25 cellular contexts compared by ENCODE assay signal in genomic region chrX:84197550-84197949, GRCh38. TPM values are rescaled to one million over a fixed set of nuclear protein-coding genes. Genes with fewer than 3 reads are reported as not detected.
DNase-seq lines count a peak whose midpoint lies in the region; ATAC-seq, FAIRE-seq and TF ChIP-seq lines count a peak whose summit lies in the region.
"Had no signal": no experiment of that assay in that cellular context is flagged by ENCODE, and none has a peak within 500 bp of the region (broad histone marks: within the 10 kb centered on the region; RNA-seq: fewer than 3 reads in every experiment).

No MANE protein-coding gene starts in this region.

- ATAC-seq in A549 (no peak), IMR-90 (ENCODE audit: low read depth) (peak; percentile 48; the same call in 1 of the 2 replicates)
- ATAC-seq: GM12878 had no signal

- H3K36me3 ChIP-seq in IMR-90 (ENCODE audit: control insufficient read depth, insufficient read depth, low read length) (no peaks in the 10 kb centered on the region), adipocyte (ENCODE audit: control insufficient read depth, insufficient read depth, low read length, severe bottlenecking) (no peaks in the 10 kb centered on the region)
- H3K36me3 ChIP-seq: BE2C, BLaER1 had no signal

- FAIRE-seq in A549 (lab: Jason Lieb, UNC): peak; percentile 67
- FAIRE-seq: GM12878, GM12892, GM18507 had no signal

- no peak overlapping the region for H2BK5ac ChIP-seq in IMR-90 (ENCODE audit: low read depth, low read length, poor library complexity, severe bottlenecking)

- no peak overlapping the region for H3K14ac ChIP-seq in IMR-90 (replicated peaks; ENCODE audit: low read depth, low read length)

- DNase-seq in A549 (ENCODE audit: low read depth in 1 of 2, low spot score in 1 of 2) (no peak), IMR-90 (no peak), adipocyte (ENCODE audit: low read depth) (peak; percentile 15), glomerular visceral epithelial cell (ENCODE audit: extremely low spot score) (no peak), DMS153 (lab: John Stamatoyannopoulos, UW) (no peak), head of caudate nucleus (no peak)
- DNase-seq: ACHN; BE2C; C1 segment of cervical spinal cord; CD4-positive, alpha-beta memory T cell; CD4-positive, CD25-positive, alpha-beta regulatory T cell; CD8-positive, alpha-beta memory T cell; COR-L47; DMS 273 treated with DMSO at 0.1 percent for 48 hours; DMS79 treated with DMSO at 0.1 percent for 48 hours; EL; GDM1 had no signal

- H3K79me1 ChIP-seq in IMR-90 (ENCODE audit: low read depth in 1 of 2, low read length in 2 of 2): no peaks in the 10 kb centered on the region

- H3K27me3 ChIP-seq in IMR-90 (ENCODE audit: control insufficient read depth, insufficient read depth, low read length) (no peaks in the 10 kb centered on the region), adipocyte (replicated peaks; ENCODE audit: control insufficient read depth, insufficient read depth, low read length) (no peaks in the 10 kb centered on the region)
- H3K27me3 ChIP-seq: BE2C had no signal

- H2AK9ac ChIP-seq in IMR-90 (replicated peaks; ENCODE audit: low read depth, low read length, poor library complexity): no peak overlapping the region

- no peak overlapping the region for H2AK5ac ChIP-seq in IMR-90 (ENCODE audit: low read depth, low read length)

- no peak overlapping the region for H2BK20ac ChIP-seq in IMR-90 (ENCODE audit: low read depth, low read length)

- WGBS in A549 (ENCODE audit: missing lambda C conversion rate): 8% methylated on average over 1 of the region's 1 CpG
- no CpG with 5 or more reads among the region's 1 CpG for WGBS in IMR-90 (ENCODE audit: extremely low coverage in 2 of 2, insufficient read length in 1 of 2), 2 experiments

- in situ Hi-C loops in IMR-90 (cut with MboI; ENCODE audit: low sequenced_read_pairs): no loop called here

- H4K8ac ChIP-seq in IMR-90 (ENCODE audit: low read depth in 2 of 2, low read length in 2 of 2): no peak overlapping the region

- H2BK120ac ChIP-seq in IMR-90 (ENCODE audit: low read depth, low read length): no peak overlapping the region

- POLR2A ChIA-PET in A549 (lab: Yijun Ruan, JAX) (no interaction called here), IMR-90 (lab: Charles Lee; ENCODE audit: unreplicated experiment) (no interaction called here)

- no peaks in the 10 kb centered on the region for H3K9me1 ChIP-seq in IMR-90 (ENCODE audit: insufficient read depth, low read length)

- H2BK15ac ChIP-seq in IMR-90 (ENCODE audit: low read depth, low read length): no peak overlapping the region

- no peak overlapping the region for H3K56ac ChIP-seq in IMR-90 (ENCODE audit: extremely low read depth, insufficient read depth, low read length)

- H3K4me3 ChIP-seq in A549: no peak overlapping the region
- no peak overlapping the region for H3K4me3 ChIP-seq in IMR-90 (ENCODE audit: insufficient read depth, low read depth, low read length)
- H3K4me3 ChIP-seq in adipocyte (ENCODE audit: low read length): no peak overlapping the region
- H3K4me3 ChIP-seq: BLaER1, GM12878 had no signal

- H4K20me1 ChIP-seq in IMR-90 (ENCODE audit: insufficient read depth, low read length): no peaks in the 10 kb centered on the region
- H4K20me1 ChIP-seq: BLaER1 had no signal

- no peak overlapping the region for H3K18ac ChIP-seq in IMR-90 (ENCODE audit: low read depth, low read length)

- dilution Hi-C loops in IMR-90 (cut with HindIII; ENCODE audit: low sequenced_read_pairs, unreplicated experiment): no loop called here

- no peaks in the 10 kb centered on the region for H3K9me3 ChIP-seq in A549
- no peaks in the 10 kb centered on the region for H3K9me3 ChIP-seq in IMR-90 (ENCODE audit: control insufficient read depth, insufficient read depth, low read length)
- H3K9me3 ChIP-seq in adipocyte (ENCODE audit: control insufficient read depth, low read length): peaks cover 12% of the 10 kb centered on the region
- H3K9me3 ChIP-seq: BE2C had no signal

- TF ChIP-seq CTCF in A549 (IDR thresholded peaks at IDR 0.05) (no peak), IMR-90 (conservative IDR thresholded peaks at IDR 0.05; ENCODE audit: low read depth, low read length) (no peak)

- BruUV-seq in IMR-90 (replicated peaks; lab: Mats Ljungman, UMichigan): no TSS peak

- H3K27ac ChIP-seq in A549: no peak overlapping the region
- no peak overlapping the region for H3K27ac ChIP-seq in IMR-90 (ENCODE audit: insufficient read depth, low read length)
- H3K27ac ChIP-seq: 22Rv1, BLaER1 had no signal

- H2AFZ ChIP-seq in IMR-90 (replicated peaks; ENCODE audit: low read length, poor library complexity): no peak overlapping the region

- H3K4me1 ChIP-seq in A549 (no peaks in the 10 kb centered on the region), IMR-90 (ENCODE audit: control insufficient read depth, insufficient read depth, low read length) (no peaks in the 10 kb centered on the region), adipocyte (ENCODE audit: control insufficient read depth, insufficient read depth, low read length) (no peaks in the 10 kb centered on the region)
- H3K4me1 ChIP-seq: BE2C, BLaER1 had no signal

- TF ChIP-seq POLR2A in A549 (IDR thresholded peaks at IDR 0.05; ENCODE audit: low read length) (no peak), IMR-90 (IDR thresholded peaks at IDR 0.05; ENCODE audit: low read depth, low read length) (no peak)

- no peak for TF ChIP-seq RAD21 in A549 (conservative IDR thresholded peaks at IDR 0.05 in 1 of 2, IDR thresholded peaks at IDR 0.05 in 1 of 2)
- TF ChIP-seq RAD21 in IMR-90 (IDR thresholded peaks at IDR 0.05; ENCODE audit: low read length): no peak

- no peak overlapping the region for H4K91ac ChIP-seq in IMR-90 (ENCODE audit: insufficient read depth, low read depth, low read length)

- CTCF ChIA-PET in A549 (lab: Yijun Ruan, JAX) (no interaction called here), IMR-90 (lab: Yijun Ruan, JAX) (no interaction called here)

- no peak for TF ChIP-seq EP300 in A549 (IDR thresholded peaks at IDR 0.05)

- no peak overlapping the region for H3K4me2 ChIP-seq in A549
- H3K4me2 ChIP-seq in IMR-90 (ENCODE audit: low read depth, low read length): no peak overlapping the region
- H3K4me2 ChIP-seq: BLaER1 had no signal

- no peak overlapping the region for H3K9ac ChIP-seq in IMR-90 (ENCODE audit: low read depth, low read length)
- H3K9ac ChIP-seq in adipocyte (ENCODE audit: low read length): no peak overlapping the region
- H3K9ac ChIP-seq: BLaER1 had no signal

- intact Hi-C loops in IMR-90 (cut with micrococcal nuclease): no loop called here
- intact Hi-C loops in head of caudate nucleus (cut with DNase I): no loop called here

- no peak overlapping the region for H4K5ac ChIP-seq in IMR-90 (ENCODE audit: low read depth, low read length)

- H3K23ac ChIP-seq in IMR-90 (ENCODE audit: low read depth, low read length): no peak overlapping the region

- no peak overlapping the region for H3K4ac ChIP-seq in IMR-90 (ENCODE audit: low read depth, low read length)

TF ChIP-seq in A549, 52 proteins besides CTCF, POLR2A, EP300 and RAD21 (continues in another document):
- TF ChIP-seq FOXS1 (CRISPR knock-in tag; IDR thresholded peaks at IDR 0.05): no peak
- no peak for TF ChIP-seq BHLHE40 (IDR thresholded peaks at IDR 0.05; ENCODE audit: low read depth, low read length)
- no peak for TF ChIP-seq RNF2 (IDR thresholded peaks at IDR 0.05; ENCODE audit: borderline replicate concordance, low read depth)
- no peak for TF ChIP-seq EHF (CRISPR knock-in tag; IDR thresholded peaks at IDR 0.05)
- TF ChIP-seq ZC3H11A (IDR thresholded peaks at IDR 0.05): no peak
- TF ChIP-seq CHD4 (IDR thresholded peaks at IDR 0.05; ENCODE audit: borderline replicate concordance): no peak
- TF ChIP-seq RARB (CRISPR knock-in tag; IDR thresholded peaks at IDR 0.05): no peak
- no peak for TF ChIP-seq ZNF302 (CRISPR knock-in tag; IDR thresholded peaks at IDR 0.05)
- TF ChIP-seq RCOR1 (IDR thresholded peaks at IDR 0.05; ENCODE audit: low read depth, low read length): no peak
- TF ChIP-seq EHMT2 (IDR thresholded peaks at IDR 0.05; ENCODE audit: low read depth): no peak
- TF ChIP-seq HDAC2 (IDR thresholded peaks at IDR 0.05): no peak
- no peak for TF ChIP-seq TP53 (CRISPR knock-in tag; IDR thresholded peaks at IDR 0.05)
- TF ChIP-seq KDM1A (IDR thresholded peaks at IDR 0.05; ENCODE audit: low read depth): no peak
- no peak for TF ChIP-seq SREBF2 (IDR thresholded peaks at IDR 0.05)
- TF ChIP-seq JUN (IDR thresholded peaks at IDR 0.05): no peak
- no peak for TF ChIP-seq HOXA7 (CRISPR knock-in tag; IDR thresholded peaks at IDR 0.05)

TF ChIP-seq in IMR-90, 13 proteins besides CTCF, POLR2A, EP300 and RAD21:
- no peak for TF ChIP-seq ELK1 (IDR thresholded peaks at IDR 0.05; ENCODE audit: borderline replicate concordance, low read depth, low read length)
- no peak for TF ChIP-seq RCOR1 (IDR thresholded peaks at IDR 0.05; ENCODE audit: insufficient replicate concordance, low read length)
- TF ChIP-seq CEBPB (IDR thresholded peaks at IDR 0.05; ENCODE audit: low read depth, low read length): no peak
- TF ChIP-seq FOS (IDR thresholded peaks at IDR 0.05; ENCODE audit: low read depth, low read length): no peak
- no peak for TF ChIP-seq NFE2L2 (IDR thresholded peaks at IDR 0.05; ENCODE audit: low read depth, low read length)
- no peak for TF ChIP-seq BHLHE40 (IDR thresholded peaks at IDR 0.05; ENCODE audit: low read depth, low read length)

RNA-seq across cellular contexts. Expression of gene RPS6KA6, which starts 9.6 kb away (rescaled TPM):
- 10.8 and 11.3 TPM in 2 replicates for polyA plus RNA-seq in A549 (2011; rRNA removed)
- 1.2 and 1.3 TPM in 2 replicates for polyA plus RNA-seq in A549 (2012; cell fraction: cytosol; rRNA removed)
- polyA plus RNA-seq in A549 (2012; cell fraction: nucleus; rRNA removed): 1.0 and 1.4 TPM in 2 replicates
- polyA plus RNA-seq in A549 (2017; fragmentation: RNase III; extraction: RNeasy Plus Mini Kit Qiagen cat#74134 plus additional on column Dnase treatment): 4.3 to 5.1 TPM (median 4.6 TPM) in 3 replicates
- polyA minus RNA-seq in A549 (2011; rRNA and poly(A)+ RNA removed): 4.3 and 4.4 TPM in 2 replicates
- 6.8 and 9.4 TPM in 2 replicates for total RNA-seq in IMR-90 (2012; rRNA removed)
- polyA plus RNA-seq in IMR-90 (2012; rRNA removed): 2.6 and 3.6 TPM in 2 replicates
- 0.38 and 0.75 TPM in 2 replicates for polyA plus RNA-seq in IMR-90 (2012; cell fraction: cytosol; rRNA removed)
- polyA plus RNA-seq in IMR-90 (2012; cell fraction: nucleus; rRNA removed; ENCODE audit: low replicate concordance): 1.2 and 7.6 TPM in 2 replicates
- total RNA-seq: A172, A673 had no signal
- polyA plus RNA-seq: CD14-positive monocyte; CD4-positive, alpha-beta memory T cell; CD8-positive, alpha-beta memory T cell had no signal
